8 cellular contexts compared by ENCODE assay signal in genomic region chr1:159076753-159077656, GRCh38. TPM values are rescaled to one million over a fixed set of nuclear protein-coding genes. Genes with fewer than 3 reads are reported as not detected.
DNase-seq lines count a peak whose midpoint lies in the region; ATAC-seq and FAIRE-seq lines count a peak whose summit lies in the region.

Gene AIM2, minus strand, starts transcription at chr1:159076766. Its CDS starts 3,267 bp downstream, at chr1:159073499.

- H3K9me3 Mint-ChIP-seq in activated T-cell treated with anti-CD3 and anti-CD28 coated beads, Interleukin-2, amount 50 U/mL, for 72 hours = peaks cover 0 to 2% of the 10 kb centered on the region in 2 donors
- H3K9me3 Mint-ChIP-seq in natural killer cell treated with Interleukin-12 subunit alpha and Interleukin-12 subunit beta and Interleukin-15 and Interleukin-18, amount 100 ng/mL, for 72 hours = no peaks in the 10 kb centered on the region

- H3K27ac Mint-ChIP-seq in activated T-cell treated with anti-CD3 and anti-CD28 coated beads, Interleukin-2, amount 50 U/mL, for 72 hours = peak within 1 kb of the TSS; percentile 99
- peak within 1 kb of the TSS; percentile 96 to 97 for H3K27ac Mint-ChIP-seq in natural killer cell treated with Interleukin-12 subunit alpha and Interleukin-12 subunit beta and Interleukin-15 and Interleukin-18, amount 100 ng/mL, for 72 hours

- peaks cover 61% of the 10 kb centered on the region for H3K4me1 Mint-ChIP-seq in activated T-cell treated with anti-CD3 and anti-CD28 coated beads, Interleukin-2, amount 50 U/mL, for 72 hours (ENCODE audit: low read depth)
- peaks cover 19 to 35% of the 10 kb centered on the region in 2 donors for H3K4me1 Mint-ChIP-seq in natural killer cell treated with Interleukin-12 subunit alpha and Interleukin-12 subunit beta and Interleukin-15 and Interleukin-18, amount 100 ng/mL, for 72 hours (ENCODE audit: low read depth in 2 of 2)

- DNase-seq in OCI-M1 (lab: John Stamatoyannopoulos, UW) (peak; percentile 100), globus pallidus (ENCODE audit: low spot score) (no peak), Ammon's horn (ENCODE audit: low spot score) (no peak), HTR-8/SVneo (ENCODE audit: insufficient read length, low spot score) (no peak)
- DNase-seq in activated T-cell treated with anti-CD3 and anti-CD28 coated beads, Interleukin-2, amount 50 U/mL, for 72 hours = peak; percentile 96 to 99
- peak; percentile 89 for DNase-seq in natural killer cell treated with Interleukin-12 subunit alpha and Interleukin-12 subunit beta and Interleukin-15 and Interleukin-18, amount 100 ng/mL, for 72 hours (ENCODE audit: low spot score)

- ATAC-seq in GM18517 (IDR thresholded peaks at IDR 0.05; ENCODE audit: unreplicated experiment) (peak; percentile 85), HG02798 (IDR thresholded peaks at IDR 0.05; ENCODE audit: poor library complexity, unreplicated experiment) (peak; percentile 91)
- peak; percentile 86 to 88 for ATAC-seq in activated T-cell treated with anti-CD3 and anti-CD28 coated beads, Interleukin-2, amount 50 U/mL, for 72 hours (replicated peaks in 1 of 2)
- ATAC-seq in natural killer cell treated with Interleukin-12 subunit alpha and Interleukin-12 subunit beta and Interleukin-15 and Interleukin-18, amount 100 ng/mL, for 72 hours = peak; percentile 93

- FAIRE-seq in HTR-8/SVneo (lab: Jason Lieb, UNC) = no peak

- H3K27me3 Mint-ChIP-seq in activated T-cell treated with anti-CD3 and anti-CD28 coated beads, Interleukin-2, amount 50 U/mL, for 72 hours (ENCODE audit: low read depth) = no peaks in the 10 kb centered on the region
- H3K27me3 Mint-ChIP-seq in natural killer cell treated with Interleukin-12 subunit alpha and Interleukin-12 subunit beta and Interleukin-15 and Interleukin-18, amount 100 ng/mL, for 72 hours = peaks cover 0 to 23% of the 10 kb centered on the region in 2 donors

- peak within 1 kb of the TSS; percentile 87 to 99 for H3K4me3 Mint-ChIP-seq in activated T-cell treated with anti-CD3 and anti-CD28 coated beads, Interleukin-2, amount 50 U/mL, for 72 hours
- peak within 1 kb of the TSS; percentile 81 for H3K4me3 Mint-ChIP-seq in natural killer cell treated with Interleukin-12 subunit alpha and Interleukin-12 subunit beta and Interleukin-15 and Interleukin-18, amount 100 ng/mL, for 72 hours

- peaks cover 9 to 14% of the 10 kb centered on the region in 2 donors for H3K36me3 Mint-ChIP-seq in activated T-cell treated with anti-CD3 and anti-CD28 coated beads, Interleukin-2, amount 50 U/mL, for 72 hours (ENCODE audit: insufficient read depth in 2 of 2)
- no peaks in the 10 kb centered on the region for H3K36me3 Mint-ChIP-seq in natural killer cell treated with Interleukin-12 subunit alpha and Interleukin-12 subunit beta and Interleukin-15 and Interleukin-18, amount 100 ng/mL, for 72 hours

RNA-seq across cellular contexts. Expression of gene AIM2, which starts in this region (rescaled TPM):
- total RNA-seq in activated T-cell treated with anti-CD3 and anti-CD28 coated beads, Interleukin-2, amount 50 U/mL, for 72 hours = 100 to 1,000 TPM in 1 of 2 donors, 10 to 100 TPM in 1; 37.6 to 103 TPM
- total RNA-seq in natural killer cell treated with Interleukin-12 subunit alpha and Interleukin-12 subunit beta and Interleukin-15 and Interleukin-18, amount 100 ng/mL, for 72 hours = 1 to 10 TPM; 1.8 to 6.6 TPM

Comparison
In these comparisons a context has a peak if more than half of its experiments do, and no peak if none do; other contexts are left out.
1. RNA of gene AIM2 (total RNA-seq): 37.6 to 103 TPM in activated T-cell treated with anti-CD3 and anti-CD28 coated beads, Interleukin-2, amount 50 U/mL, for 72 hours; 1.8 to 6.6 TPM in natural killer cell treated with Interleukin-12 subunit alpha and Interleukin-12 subunit beta and Interleukin-15 and Interleukin-18, amount 100 ng/mL, for 72 hours; every median in the first group is over 4 times any median in the second.
2. DNase-seq: peak in OCI-M1 (single experiment), activated T-cell treated with anti-CD3 and anti-CD28 coated beads, Interleukin-2, amount 50 U/mL, for 72 hours (2 of 2) and natural killer cell treated with Interleukin-12 subunit alpha and Interleukin-12 subunit beta and Interleukin-15 and Interleukin-18, amount 100 ng/mL, for 72 hours (single experiment); none in globus pallidus (single experiment), Ammon's horn (single experiment) and HTR-8/SVneo (single experiment).
3. Peak in every context shown above with its lines, with median percentiles within 50 percentile points of each other: ATAC-seq.